ENCODE assay signal across 8 cellular contexts in the genomic region with DNA sequence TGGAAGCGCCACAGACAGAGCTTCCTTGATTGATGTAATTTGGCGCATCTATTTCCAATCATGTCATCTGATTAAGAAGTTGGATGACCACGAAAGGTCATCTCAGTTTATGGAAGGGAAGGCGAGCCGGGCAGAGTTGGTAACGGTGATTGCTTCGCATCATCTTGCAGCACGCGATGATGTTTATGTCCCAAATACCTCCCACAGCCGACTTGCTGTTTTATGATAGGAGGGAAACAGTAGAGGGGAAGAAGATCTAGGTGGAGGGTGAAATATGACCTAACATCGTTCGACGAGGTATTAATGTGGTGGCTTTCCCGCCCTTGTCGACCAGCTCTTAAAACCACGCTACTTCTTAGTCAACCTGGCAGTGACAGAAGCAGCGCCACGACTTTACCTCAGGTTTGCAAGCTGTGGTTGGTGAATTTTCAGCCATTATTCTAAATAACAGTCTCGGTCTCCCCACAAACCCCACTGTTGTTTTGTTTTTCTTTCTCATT. TPM values are rescaled to one million over a fixed set of nuclear protein-coding genes. Genes with fewer than 3 reads are reported as not detected.
DNase-seq lines count a peak whose midpoint lies in the region; ATAC-seq and TF ChIP-seq lines count a peak whose summit lies in the region.

No MANE protein-coding gene starts in this region.

- H3K9ac ChIP-seq in KMS-11: peak overlapping the region; percentile 73; the same call in 1 of the 2 replicates
- H3K9ac ChIP-seq in stomach smooth muscle (ENCODE audit: low read length in 2 of 2): peak overlapping the region; percentile 69 to 74

- H3K9me3 ChIP-seq in mononuclear cell (ENCODE audit: low read depth, low read length): no peaks in the 10 kb centered on the region
- H3K9me3 ChIP-seq in stomach smooth muscle (ENCODE audit: control insufficient read depth in 2 of 2, low read length in 2 of 2): no peaks in the 10 kb centered on the region

- peaks cover 38% of the 10 kb centered on the region for H3K4me1 ChIP-seq in ACC112 (ENCODE audit: control insufficient read depth, insufficient read depth, low read length, unreplicated experiment)
- peaks cover 25% of the 10 kb centered on the region for H3K4me1 ChIP-seq in KMS-11 (ENCODE audit: low read depth, poor library complexity, severe bottlenecking)
- H3K4me1 ChIP-seq in mononuclear cell (ENCODE audit: insufficient read depth, low read length): peaks cover 17% of the 10 kb centered on the region
- peaks cover 5% of the 10 kb centered on the region for H3K4me1 ChIP-seq in stomach smooth muscle (ENCODE audit: control insufficient read depth, insufficient read depth, low read length)

- H4K20me1 ChIP-seq in KMS-11 (ENCODE audit: insufficient read depth): no peaks in the 10 kb centered on the region

- H3K27ac ChIP-seq in ACC112 (ENCODE audit: low read depth, low read length): peak overlapping the region; percentile 71
- H3K27ac ChIP-seq in KMS-11: peak overlapping the region; percentile 57
- H3K27ac ChIP-seq in angular gyrus (ENCODE audit: low read depth, low read length): peak overlapping the region; percentile 88
- peak overlapping the region; percentile 66 for H3K27ac ChIP-seq in stomach smooth muscle (ENCODE audit: low read length)

- H3K4me3 ChIP-seq in ACC112 (ENCODE audit: low read depth, low read length): peak overlapping the region; percentile 78
- no peak overlapping the region for H3K4me3 ChIP-seq in KMS-11 (IDR thresholded peaks at IDR 0.05; ENCODE audit: insufficient read depth, low read depth, low read length)
- peak overlapping the region; percentile 63 for H3K4me3 ChIP-seq in mononuclear cell (ENCODE audit: low read length)
- H3K4me3 ChIP-seq in stomach smooth muscle (ENCODE audit: low read length in 2 of 2): peak overlapping the region; percentile 47 to 83

- H3K79me2 ChIP-seq in ACC112 (ENCODE audit: control insufficient read depth, insufficient read depth, low read length, unreplicated experiment) (peaks cover 38% of the 10 kb centered on the region), KMS-11 (ENCODE audit: insufficient read depth, low read depth) (no peaks in the 10 kb centered on the region)

- no peak for TF ChIP-seq CTCF in KMS-11 (conservative IDR thresholded peaks at IDR 0.05; ENCODE audit: low read depth, low read length)

- no peaks in the 10 kb centered on the region for H3K36me3 ChIP-seq in ACC112 (ENCODE audit: insufficient read depth, low read length)
- H3K36me3 ChIP-seq in KMS-11 (ENCODE audit: insufficient read depth): no peaks in the 10 kb centered on the region
- H3K36me3 ChIP-seq in stomach smooth muscle (ENCODE audit: control insufficient read depth in 2 of 2, insufficient read depth in 2 of 2, low read length in 2 of 2): no peaks in the 10 kb centered on the region

- ATAC-seq in left colon: no peak

- H3K27me3 ChIP-seq in ACC112 (ENCODE audit: insufficient read depth, low read length) (no peaks in the 10 kb centered on the region), KMS-11 (ENCODE audit: insufficient read depth, low read depth) (peaks cover 9% of the 10 kb centered on the region; the same call in 1 of the 2 replicates), mononuclear cell (ENCODE audit: insufficient read depth, low read length) (peaks cover 7% of the 10 kb centered on the region), stomach smooth muscle (ENCODE audit: control insufficient read depth in 1 of 2, insufficient read depth in 2 of 2, low read length in 2 of 2) (no peaks in the 10 kb centered on the region)

- H3K4me2 ChIP-seq in KMS-11: peak overlapping the region; percentile 49

- intact Hi-C loops in left colon (cut with DNase I, micrococcal nuclease): loop anchor here (10.0 kb wide), 1 partner anchor 260 kb away; no protein-coding TSS in a partner anchor

- H2AFZ ChIP-seq in ACC112 (ENCODE audit: low read length, unreplicated experiment): peak overlapping the region; percentile 98
- H2AFZ ChIP-seq in KMS-11 (ENCODE audit: low read depth): peak overlapping the region; percentile 96

- DNase-seq in left colon (no peak), NAMALWA (ENCODE audit: low spot score) (no peak)
- no peak for DNase-seq in NK-92 treated with Interleukin-12 subunit alpha and Interleukin-12 subunit beta, amount 100 ng/mL, for 24 hours (lab: John Stamatoyannopoulos, UW)

RNA-seq across cellular contexts. Expression of gene TANC2, which starts 0.8 kb away (rescaled TPM):
- total RNA-seq in mononuclear cell (19.3 TPM), left colon (10 to 100 TPM; 16.2 to 22.8 TPM)
